23 cellular contexts compared by ENCODE assay signal in the genomic region with DNA sequence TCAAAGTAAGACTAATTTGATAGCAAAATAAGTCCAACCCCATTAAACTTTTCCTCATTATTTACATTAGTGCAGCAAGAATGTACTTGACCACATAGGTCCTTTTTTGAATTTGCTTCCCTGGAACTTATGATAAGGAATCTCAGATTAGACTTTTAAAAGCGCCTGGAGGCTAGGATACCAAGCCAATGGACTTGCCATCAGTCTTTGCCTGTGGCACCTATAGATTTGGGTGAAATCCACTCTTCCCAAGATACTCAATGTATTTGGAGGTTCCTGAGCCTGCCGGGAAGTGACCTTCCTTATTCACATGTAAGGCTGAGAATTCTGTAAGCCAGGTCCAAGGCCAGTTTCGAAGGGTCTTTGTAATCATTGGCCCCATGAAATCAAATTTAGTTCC.
"Had no signal": no experiment of that assay in that cellular context is flagged by ENCODE, and none has a peak within 500 bp of the region (broad histone marks: within the 10 kb centered on the region; RNA-seq: fewer than 3 reads in every experiment).

No MANE protein-coding gene starts in this region.

- H3K9me3 ChIP-seq: esophagus muscularis mucosa, gastroesophageal sphincter, lower lobe of right lung, mucosa of descending colon had no signal

- ATAC-seq: foreskin keratinocyte, gastroesophageal sphincter, heart left ventricle, left cardiac atrium, left lung, left ventricle myocardium superior, lower lobe of right lung, mucosa of descending colon had no signal

- H3K4me3 ChIP-seq: coronary artery, dorsolateral prefrontal cortex, esophagus muscularis mucosa, gastroesophageal sphincter, heart left ventricle, hepatocyte, left lung, lower lobe of right lung, mucosa of descending colon had no signal

- H3K4me1 ChIP-seq: esophagus muscularis mucosa, foreskin keratinocyte, gastroesophageal sphincter, heart left ventricle, left lung, lower lobe of right lung had no signal

- H3K4me1 Mint-ChIP-seq: mesothelial cell of epicardium, naive B cell had no signal

- H3K36me3 Mint-ChIP-seq: naive B cell had no signal

- H3K36me3 ChIP-seq: esophagus muscularis mucosa, gastroesophageal sphincter, heart left ventricle, left lung, lower lobe of right lung had no signal

- H2AFZ ChIP-seq: hepatocyte had no signal

- H3K27ac Mint-ChIP-seq: mesothelial cell of epicardium, naive B cell had no signal

- FAIRE-seq: colon, endothelial cell of umbilical vein, islet of Langerhans, keratinocyte had no signal

- H3K27me3 Mint-ChIP-seq: naive B cell had no signal

- H3K27me3 ChIP-seq: dorsolateral prefrontal cortex, esophagus muscularis mucosa, foreskin keratinocyte, gastroesophageal sphincter, heart left ventricle, hepatocyte, left lung had no signal

- H3K27ac ChIP-seq: coronary artery, dorsolateral prefrontal cortex, esophagus muscularis mucosa, foreskin keratinocyte, gastroesophageal sphincter, heart left ventricle, hepatocyte, left lung, lower lobe of right lung had no signal

- DNase-seq: dermis blood vessel endothelial cell; dorsolateral prefrontal cortex; effector CD4-positive, alpha-beta T cell; effector memory CD4-positive, alpha-beta T cell; foreskin keratinocyte; heart left ventricle; hypothalamus; left cardiac atrium; left lung; left ventricle myocardium superior; lower lobe of right lung; mesenchymal stem cell; mucosa of descending colon; naive B cell had no signal

- H3K4me2 ChIP-seq: hepatocyte had no signal

- H3K4me3 Mint-ChIP-seq: mesothelial cell of epicardium, naive B cell had no signal

- H3K79me2 ChIP-seq: hepatocyte had no signal
